8 cellular contexts compared by ENCODE assay signal in the genomic region with DNA sequence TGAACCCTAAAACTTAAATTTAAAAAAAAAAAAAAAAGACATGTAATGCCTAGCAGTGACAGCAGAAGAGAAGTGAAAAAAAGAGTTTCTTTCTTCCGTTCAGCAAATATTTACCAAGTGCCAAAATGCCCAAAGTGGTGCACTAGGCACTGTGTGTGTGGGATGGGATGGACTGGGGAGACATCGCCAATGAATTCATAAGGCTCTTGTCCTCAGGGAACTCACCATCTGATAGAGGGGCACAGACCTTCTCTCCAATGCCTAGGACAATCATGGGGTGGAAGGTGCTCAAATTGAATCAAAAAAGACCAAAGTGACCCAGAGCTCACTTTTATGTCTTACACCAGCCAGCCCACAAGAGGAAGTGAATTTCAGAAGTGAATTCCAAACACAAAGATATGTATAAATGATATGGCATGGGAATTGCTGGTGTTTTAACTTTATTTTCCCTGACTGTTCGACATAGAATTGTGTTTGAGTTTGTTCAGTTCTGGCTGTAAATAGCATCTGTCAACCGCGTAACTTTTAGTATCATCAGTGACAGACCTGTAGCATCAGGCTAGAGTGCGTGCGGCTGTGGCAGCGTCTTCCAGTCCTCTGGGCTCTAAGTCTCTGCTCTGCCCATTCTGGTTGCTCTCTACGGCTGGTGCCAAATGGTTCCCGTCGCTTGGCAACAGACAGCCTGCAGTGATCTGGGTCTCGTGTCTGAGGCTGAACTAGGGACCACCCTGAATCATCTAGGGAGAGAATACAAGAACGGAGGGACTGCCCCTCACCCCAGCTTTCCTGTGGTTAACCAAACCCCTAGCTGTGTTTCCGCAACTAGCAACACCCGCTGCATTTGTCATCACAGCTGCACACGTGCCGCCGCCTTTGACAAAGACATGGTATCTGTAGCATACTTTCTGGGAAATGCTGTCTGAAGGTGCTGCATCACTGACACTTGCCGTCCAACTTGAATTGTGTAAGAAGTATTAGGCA.
DNase-seq lines count a peak whose midpoint lies in the region; ATAC-seq and TF ChIP-seq lines count a peak whose summit lies in the region.

No MANE protein-coding gene starts in this region.

- H3K27ac Mint-ChIP-seq in T-cell (peak overlapping the region; percentile 2 to 29), endodermal cell (no peak overlapping the region)
- H3K27ac Mint-ChIP-seq in activated naive CD8-positive, alpha-beta T cell treated with anti-CD3 and anti-CD28 coated beads, Interleukin-2, amount 50 U/mL, for 24 hours, result peak overlapping the region; percentile 73
- H3K27ac Mint-ChIP-seq in naive thymus-derived CD4-positive, alpha-beta T cell, result peak overlapping the region in 8 of 9 donors; percentile 42 to 88 (median 58)

- peaks cover 14 to 15% of the 10 kb centered on the region in 2 donors for H3K4me1 ChIP-seq in naive thymus-derived CD4-positive, alpha-beta T cell (ENCODE audit: control insufficient read depth in 2 of 2, insufficient read depth in 2 of 2, low read length in 2 of 2)
- no peaks in the 10 kb centered on the region for H3K4me1 ChIP-seq in endodermal cell (ENCODE audit: control insufficient read depth, insufficient read depth, low read length)

- H3K9me3 ChIP-seq in naive thymus-derived CD4-positive, alpha-beta T cell (ENCODE audit: control insufficient read depth in 2 of 3, low read length in 3 of 3), result no peaks in the 10 kb centered on the region
- H3K9me3 ChIP-seq in endodermal cell (ENCODE audit: control insufficient read depth, low read length), result no peaks in the 10 kb centered on the region

- peaks cover 0 to 21% of the 10 kb centered on the region in 2 donors for H3K27me3 Mint-ChIP-seq in T-cell
- peaks cover 27% of the 10 kb centered on the region for H3K27me3 Mint-ChIP-seq in activated naive CD8-positive, alpha-beta T cell treated with anti-CD3 and anti-CD28 coated beads, Interleukin-2, amount 50 U/mL, for 24 hours
- H3K27me3 Mint-ChIP-seq in naive thymus-derived CD4-positive, alpha-beta T cell, result peaks cover 19 to 46% (median 33%) of the 10 kb centered on the region in 5 donors
- H3K27me3 Mint-ChIP-seq in endodermal cell (ENCODE audit: insufficient read depth), result peaks cover 3% of the 10 kb centered on the region

- no peak overlapping the region for H3K27ac ChIP-seq in naive thymus-derived CD4-positive, alpha-beta T cell (ENCODE audit: low read depth, low read length)
- no peak overlapping the region for H3K27ac ChIP-seq in endodermal cell (ENCODE audit: low read depth, low read length)

- CTCF ChIA-PET in T-cell (lab: Charles Lee), result no interaction called here
- CTCF ChIA-PET in naive thymus-derived CD4-positive, alpha-beta T cell (lab: Charles Lee), result no interaction called here

- DNase-seq in AG10803 (ENCODE audit: low read depth) (peak; percentile 97), T-cell (peak; percentile 28 to 85 (median 72)), endodermal cell (no peak)
- DNase-seq in activated naive CD8-positive, alpha-beta T cell treated with anti-CD3 and anti-CD28 coated beads, Interleukin-2, amount 50 U/mL, for 24 hours, result peak; percentile 80
- DNase-seq in naive thymus-derived CD4-positive, alpha-beta T cell, result peak; percentile 30 to 82 (median 62)
- peak; percentile 74 for DNase-seq in stimulated activated naive CD4-positive, alpha-beta T cell treated with Interleukin-2 at 50 U/mL for 16 hours (lab: John Stamatoyannopoulos, UW)

- peaks cover 24 to 42% (median 29%) of the 10 kb centered on the region in 3 donors for H3K4me1 Mint-ChIP-seq in T-cell
- peaks cover 46% of the 10 kb centered on the region for H3K4me1 Mint-ChIP-seq in activated naive CD8-positive, alpha-beta T cell treated with anti-CD3 and anti-CD28 coated beads, Interleukin-2, amount 50 U/mL, for 24 hours
- H3K4me1 Mint-ChIP-seq in naive thymus-derived CD4-positive, alpha-beta T cell, result peaks cover 21 to 37% (median 29%) of the 10 kb centered on the region in 7 donors
- peaks cover 5% of the 10 kb centered on the region for H3K4me1 Mint-ChIP-seq in endodermal cell

- H3K4me3 ChIP-seq in AG10803 (ENCODE audit: low read length) (peak overlapping the region; percentile 15), endodermal cell (ENCODE audit: low read length) (no peak overlapping the region)
- H3K4me3 ChIP-seq in naive thymus-derived CD4-positive, alpha-beta T cell (ENCODE audit: low read length), result peak overlapping the region; percentile 40

- H3K9me3 Mint-ChIP-seq in T-cell (no peaks in the 10 kb centered on the region), endodermal cell (peaks cover 7% of the 10 kb centered on the region)
- H3K9me3 Mint-ChIP-seq in activated naive CD8-positive, alpha-beta T cell treated with anti-CD3 and anti-CD28 coated beads, Interleukin-2, amount 50 U/mL, for 24 hours, result no peaks in the 10 kb centered on the region
- peaks cover 0 to 4% (median 0%) of the 10 kb centered on the region in 11 donors for H3K9me3 Mint-ChIP-seq in naive thymus-derived CD4-positive, alpha-beta T cell

- TF ChIP-seq CTCF in AG10803 (conservative IDR thresholded peaks at IDR 0.05; ENCODE audit: low read length) (no peak), endodermal cell (conservative IDR thresholded peaks at IDR 0.05) (no peak)

- no peak overlapping the region for H3K9ac ChIP-seq in endodermal cell (ENCODE audit: extremely low read depth, low read length, poor library complexity, severe bottlenecking)

- 84 to 93% methylated on average over 12 to 19 of the region's 19 CpGs for WGBS in endodermal cell (ENCODE audit: insufficient coverage in 1 of 2, insufficient read length in 1 of 2), 2 experiments

- POLR2A ChIA-PET in T-cell (lab: Charles Lee), result interaction anchor here in 1 of 2 donors (0.6 kb wide), 1 partner anchor 124 kb away, joined by 3 read pairs; no protein-coding TSS in a partner anchor
- POLR2A ChIA-PET in naive thymus-derived CD4-positive, alpha-beta T cell (lab: Charles Lee), result no interaction called here

- no peaks in the 10 kb centered on the region for H3K36me3 Mint-ChIP-seq in T-cell
- H3K36me3 Mint-ChIP-seq in activated naive CD8-positive, alpha-beta T cell treated with anti-CD3 and anti-CD28 coated beads, Interleukin-2, amount 50 U/mL, for 24 hours (ENCODE audit: low read depth), result no peaks in the 10 kb centered on the region
- peaks cover 0 to 2% (median 0%) of the 10 kb centered on the region in 5 donors for H3K36me3 Mint-ChIP-seq in naive thymus-derived CD4-positive, alpha-beta T cell
- H3K36me3 Mint-ChIP-seq in endodermal cell (ENCODE audit: low read depth), result no peaks in the 10 kb centered on the region

- no peaks in the 10 kb centered on the region for H3K27me3 ChIP-seq in naive thymus-derived CD4-positive, alpha-beta T cell (ENCODE audit: control insufficient read depth in 2 of 2, insufficient read depth in 2 of 2, low read length in 2 of 2)
- no peaks in the 10 kb centered on the region for H3K27me3 ChIP-seq in endodermal cell (ENCODE audit: control insufficient read depth, insufficient read depth, low read length, poor library complexity, severe bottlenecking)

- H3K36me3 ChIP-seq in naive thymus-derived CD4-positive, alpha-beta T cell (ENCODE audit: control insufficient read depth in 2 of 3, insufficient read depth in 3 of 3, low read length in 3 of 3), result no peaks in the 10 kb centered on the region
- no peaks in the 10 kb centered on the region for H3K36me3 ChIP-seq in endodermal cell (ENCODE audit: control insufficient read depth, insufficient read depth, low read length)

- H3K4me3 Mint-ChIP-seq in T-cell, result peak overlapping the region; percentile 55 to 79 (median 68)
- H3K4me3 Mint-ChIP-seq in activated naive CD8-positive, alpha-beta T cell treated with anti-CD3 and anti-CD28 coated beads, Interleukin-2, amount 50 U/mL, for 24 hours, result peak overlapping the region; percentile 52
- peak overlapping the region; percentile 56 to 83 (median 74) for H3K4me3 Mint-ChIP-seq in naive thymus-derived CD4-positive, alpha-beta T cell
- no peak overlapping the region for H3K4me3 Mint-ChIP-seq in endodermal cell

- ATAC-seq in GM19324 (IDR thresholded peaks at IDR 0.05; ENCODE audit: low FRiP score, unreplicated experiment) (peak; percentile 92), HG03439 (IDR thresholded peaks at IDR 0.05; ENCODE audit: unreplicated experiment) (peak; percentile 86), T-cell (replicated peaks in 1 of 4) (peak; percentile 84 to 93 (median 92))
- ATAC-seq in activated naive CD8-positive, alpha-beta T cell treated with anti-CD3 and anti-CD28 coated beads, Interleukin-2, amount 50 U/mL, for 24 hours, result peak; percentile 97
- peak; percentile 91 for ATAC-seq in naive thymus-derived CD4-positive, alpha-beta T cell

- intact Hi-C loops in naive thymus-derived CD4-positive, alpha-beta T cell (cut with micrococcal nuclease), result no loop called here
